21 cellular contexts compared by ENCODE assay signal in genomic region chr6:165843568-165844113, GRCh38.
"Had no signal": no experiment of that assay in that cellular context is flagged by ENCODE, and none has a peak within 500 bp of the region (broad histone marks: within the 10 kb centered on the region; RNA-seq: fewer than 3 reads in every experiment).

No MANE protein-coding gene starts in this region.

- H3K9me3 ChIP-seq: SJCRH30 had no signal

- H3K4me3 Mint-ChIP-seq: IgD-negative memory B cell had no signal

- H3K27ac Mint-ChIP-seq: IgD-negative memory B cell had no signal

- H3K27ac ChIP-seq: HL-60, KMS-11, SJCRH30 had no signal

- H3K9ac ChIP-seq: KMS-11 had no signal

- ATAC-seq: K562, Panc1, Right ventricle myocardium inferior had no signal

- H3K4me1 ChIP-seq: SJCRH30 had no signal

- H3K4me1 Mint-ChIP-seq: IgD-negative memory B cell had no signal

- H3K36me3 ChIP-seq: SJCRH30 had no signal

- H3K4me3 ChIP-seq: K562, SJCRH30 had no signal

- H3K4me2 ChIP-seq: KMS-11 had no signal

- DNase-seq: Kasumi-1, MM.1S, NCI-H1092 treated with DMSO at 0.1 percent for 48 hours, NCI-H1436, NCI-H187, NCI-H2029, NCI-H2081 treated with DMSO at 0.1 percent for 48 hours, NCI-H2171, NCI-H446, NCI-H510A, NCI-H524 treated with DMSO at 0.1 percent for 48 hours, NCI-H69, NCI-H774, SHP77 treated with DMSO at 0.1 percent for 48 hours, SJCRH30 had no signal
